In genomic region chr20:61724376-61724775, GRCh38 we compare ENCODE assay signal across 12 cellular contexts.
DNase-seq lines count a peak whose midpoint lies in the region; ATAC-seq and TF ChIP-seq lines count a peak whose summit lies in the region.
"Had no signal": no experiment of that assay in that cellular context is flagged by ENCODE, and none has a peak within 500 bp of the region (broad histone marks: within the 10 kb centered on the region; RNA-seq: fewer than 3 reads in every experiment).

No MANE protein-coding gene starts in this region.

- H3K4me1 Mint-ChIP-seq in activated T-cell treated with anti-CD3 and anti-CD28 coated beads, Interleukin-2, amount 50 U/mL, for 72 hours (ENCODE audit: low read depth): peaks cover 8% of the 10 kb centered on the region

- no peak overlapping the region for H3K14ac ChIP-seq in neuronal stem cell (ENCODE audit: low read length)

- H4K91ac ChIP-seq in neuronal stem cell (ENCODE audit: low read depth, low read length, poor library complexity): no peak overlapping the region

- H3K27ac ChIP-seq in MM.1S (ENCODE audit: low read length): no peak overlapping the region
- no peak overlapping the region for H3K27ac ChIP-seq in neuronal stem cell (replicated peaks; ENCODE audit: low read length)
- H3K27ac ChIP-seq in left lung: no peak overlapping the region
- H3K27ac ChIP-seq: body of pancreas had no signal

- intact Hi-C loops in left lung (cut with DNase I): no loop called here

- no peak overlapping the region for H3K23ac ChIP-seq in neuronal stem cell (ENCODE audit: low read depth, low read length, poor library complexity)

- peak overlapping the region; percentile 51 for H3K18ac ChIP-seq in neuronal stem cell (ENCODE audit: low read length)

- H3K79me1 ChIP-seq in neuronal stem cell (ENCODE audit: low read depth, low read length): no peaks in the 10 kb centered on the region

- TF ChIP-seq CTCF in MM.1S (IDR thresholded peaks at IDR 0.05; ENCODE audit: low read length) (peak; percentile 18; the same call in 1 of the 2 replicates), choroid plexus epithelial cell (conservative IDR thresholded peaks at IDR 0.05; ENCODE audit: low read depth, low read length) (peak; percentile 45), left lung (IDR thresholded peaks at IDR 0.05) (no peak)

- H3K9ac ChIP-seq in MM.1S (ENCODE audit: low read length) (no peak overlapping the region), neuronal stem cell (ENCODE audit: low read depth, low read length, poor library complexity) (no peak overlapping the region)

- H4K8ac ChIP-seq in neuronal stem cell (ENCODE audit: low read depth, low read length): no peak overlapping the region

- H3K27ac Mint-ChIP-seq in activated T-cell treated with anti-CD3 and anti-CD28 coated beads, Interleukin-2, amount 50 U/mL, for 72 hours: no peak overlapping the region

- H3K9me3 Mint-ChIP-seq in activated T-cell treated with anti-CD3 and anti-CD28 coated beads, Interleukin-2, amount 50 U/mL, for 72 hours: no peaks in the 10 kb centered on the region

- H3K4me1 ChIP-seq in MM.1S (ENCODE audit: low read length) (no peaks in the 10 kb centered on the region), neuronal stem cell (ENCODE audit: control insufficient read depth in 2 of 2, insufficient read depth in 1 of 2, low read depth in 1 of 2, low read length in 2 of 2) (peaks cover 2 to 20% of the 10 kb centered on the region in 2 donors), left lung (no peaks in the 10 kb centered on the region)
- H3K4me1 ChIP-seq: body of pancreas had no signal

- H2BK5ac ChIP-seq in neuronal stem cell (ENCODE audit: low read length): no peak overlapping the region

- no peak for ATAC-seq in esophagus mucosa
- no peak for ATAC-seq in activated T-cell treated with anti-CD3 and anti-CD28 coated beads, Interleukin-2, amount 50 U/mL, for 72 hours (replicated peaks in 1 of 2)
- no peak for ATAC-seq in left lung
- ATAC-seq: body of pancreas had no signal

- H3K4me3 ChIP-seq in MM.1S (ENCODE audit: low read length) (no peak overlapping the region), choroid plexus epithelial cell (ENCODE audit: low read depth, low read length) (no peak overlapping the region), neuronal stem cell (ENCODE audit: low read length in 2 of 2) (no peak overlapping the region), left lung (no peak overlapping the region)
- H3K4me3 ChIP-seq: body of pancreas had no signal

- H3K4ac ChIP-seq in neuronal stem cell (ENCODE audit: low read length): no peak overlapping the region

- no peaks in the 10 kb centered on the region for H3K79me2 ChIP-seq in MM.1S (ENCODE audit: low read length)

- DNase-seq in ELR (ENCODE audit: low read depth) (peak; percentile 15), MM.1S (no peak), choroid plexus epithelial cell (ENCODE audit: low read depth) (peak; percentile 29), neuronal stem cell (ENCODE audit: low spot score) (no peak), left lung (no peak)
- DNase-seq in activated T-cell treated with anti-CD3 and anti-CD28 coated beads, Interleukin-2, amount 50 U/mL, for 72 hours: no peak
- DNase-seq: activated T-cell treated with anti-CD3 and anti-CD28 coated beads for 4 hours; body of pancreas; GDM1; NCI-H2107; stimulated activated naive CD4-positive, alpha-beta T cell treated with Interleukin-2 at 50 U/mL for 16 hours had no signal

- H3K36me3 Mint-ChIP-seq in activated T-cell treated with anti-CD3 and anti-CD28 coated beads, Interleukin-2, amount 50 U/mL, for 72 hours (ENCODE audit: insufficient read depth in 2 of 2): no peaks in the 10 kb centered on the region

- H2AK5ac ChIP-seq in neuronal stem cell (ENCODE audit: low read depth, low read length): no peak overlapping the region

- no peaks in the 10 kb centered on the region for H4K20me1 ChIP-seq in MM.1S (ENCODE audit: insufficient read depth, low read length)

- H3K9me2 ChIP-seq in MM.1S (replicated peaks; ENCODE audit: insufficient read depth, low read length): no peaks in the 10 kb centered on the region

- no peak overlapping the region for H2BK120ac ChIP-seq in neuronal stem cell (ENCODE audit: low read depth, low read length)

- H2BK15ac ChIP-seq in neuronal stem cell (ENCODE audit: low read length): no peak overlapping the region

- H3K27me3 Mint-ChIP-seq in activated T-cell treated with anti-CD3 and anti-CD28 coated beads, Interleukin-2, amount 50 U/mL, for 72 hours (ENCODE audit: low read depth): no peaks in the 10 kb centered on the region

- H3K4me3 Mint-ChIP-seq in activated T-cell treated with anti-CD3 and anti-CD28 coated beads, Interleukin-2, amount 50 U/mL, for 72 hours: no peak overlapping the region

- no CpG with 5 or more reads among the region's 4 CpGs for WGBS in neuronal stem cell (ENCODE audit: extremely low coverage in 2 of 2, insufficient read length in 2 of 2, insufficient replicate concordance in 1 of 2), 2 donors

- H2AFZ ChIP-seq in MM.1S (ENCODE audit: low read length): no peak overlapping the region
- H2AFZ ChIP-seq in neuronal stem cell (ENCODE audit: low read length): no peak overlapping the region

- H3K4me2 ChIP-seq in MM.1S (ENCODE audit: low read depth, low read length): no peak overlapping the region
- no peak overlapping the region for H3K4me2 ChIP-seq in neuronal stem cell (ENCODE audit: insufficient read depth, low read length, poor library complexity, severe bottlenecking)

- H3K9me3 ChIP-seq in MM.1S (replicated peaks; ENCODE audit: insufficient read depth, low read length) (no peaks in the 10 kb centered on the region), neuronal stem cell (replicated peaks in 1 of 2; ENCODE audit: control insufficient read depth in 2 of 2, insufficient read depth in 1 of 2, low read depth in 1 of 2, low read length in 2 of 2) (peaks cover 0 to 6% of the 10 kb centered on the region in 2 donors), left lung (peaks cover 0 to 2% of the 10 kb centered on the region in 2 donors)
- H3K9me3 ChIP-seq: body of pancreas had no signal

- peaks cover 58% of the 10 kb centered on the region for H3K27me3 ChIP-seq in MM.1S (replicated peaks; ENCODE audit: insufficient read depth, low read length)
- no peaks in the 10 kb centered on the region for H3K27me3 ChIP-seq in neuronal stem cell (ENCODE audit: control insufficient read depth in 3 of 3, insufficient read depth in 3 of 3, low read depth in 1 of 3, low read length in 3 of 3)
- peaks cover 0 to 43% of the 10 kb centered on the region in 2 donors for H3K27me3 ChIP-seq in left lung

- H2BK12ac ChIP-seq in neuronal stem cell (ENCODE audit: low read length): no peak overlapping the region

- no peaks in the 10 kb centered on the region for H3F3A ChIP-seq in MM.1S (ENCODE audit: insufficient read depth, low read length)

- no peaks in the 10 kb centered on the region for H3K36me3 ChIP-seq in MM.1S (replicated peaks; ENCODE audit: insufficient read depth, low read length)
- H3K36me3 ChIP-seq in neuronal stem cell (replicated peaks in 1 of 2; ENCODE audit: control insufficient read depth in 2 of 2, insufficient read depth in 2 of 2, low read length in 2 of 2): peaks cover 0 to 4% of the 10 kb centered on the region in 2 donors
- H3K36me3 ChIP-seq in left lung: no peaks in the 10 kb centered on the region

Comparison
In these comparisons a context has a peak if more than half of its experiments do, and no peak if none do; other contexts are left out.
1. DNase-seq: peak in ELR (single experiment) and choroid plexus epithelial cell (single experiment); none in MM.1S (single experiment), neuronal stem cell (single experiment), activated T-cell treated with anti-CD3 and anti-CD28 coated beads, Interleukin-2, amount 50 U/mL, for 72 hours (0 of 2) and left lung (0 of 2).
2. CTCF ChIP-seq: peak in MM.1S (single experiment) and choroid plexus epithelial cell (single experiment); none in left lung (0 of 2).